Comparison of ENCODE assay signal across 33 cellular contexts in the genomic region with DNA sequence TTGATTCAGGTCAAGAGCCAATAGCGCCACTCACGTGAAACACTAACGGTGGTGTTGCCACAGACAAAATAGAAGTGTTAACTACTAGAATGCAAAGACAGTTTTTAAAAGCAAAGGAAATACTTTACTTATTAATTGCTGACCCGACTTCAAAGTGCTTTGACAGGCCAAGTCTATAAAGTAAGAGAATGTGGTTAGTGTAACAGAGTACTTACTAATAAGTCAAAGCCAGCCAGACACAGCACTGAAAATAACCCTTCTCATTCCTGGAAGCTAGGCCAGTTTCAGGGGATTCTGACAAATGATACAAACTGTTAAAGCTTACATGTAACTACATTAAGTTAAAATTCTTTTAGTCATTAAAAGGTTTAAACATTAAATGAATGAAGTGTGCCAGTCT. TPM values are rescaled to one million over a fixed set of nuclear protein-coding genes. Genes with fewer than 3 reads are reported as not detected.
"Had no signal": no experiment of that assay in that cellular context is flagged by ENCODE, and none has a peak within 500 bp of the region (broad histone marks: within the 10 kb centered on the region; RNA-seq: fewer than 3 reads in every experiment).

No MANE protein-coding gene starts in this region.

- DNase-seq: activated CD4-positive, alpha-beta T cell treated with anti-CD3 and anti-CD28 coated beads for 48 hours; activated CD4-positive, alpha-beta T cell treated with anti-CD3 and anti-CD28 coated beads, Interleukin-2, amount 50 U/mL, for 48 hours; activated CD8-positive, alpha-beta memory T cell treated with anti-CD3 and anti-CD28 coated beads for 24 hours; activated effector memory CD4-positive, alpha-beta T cell treated with anti-CD3 and anti-CD28 coated beads, Interleukin-2, amount 50 U/mL, for 16 hours; activated naive CD4-positive, alpha-beta T cell treated with anti-CD3 and anti-CD28 coated beads, Interleukin-2, amount 10 ng/mL, durations not matched to agents 7 days and 5 days; activated naive CD8-positive, alpha-beta T cell treated with anti-CD3 and anti-CD28 coated beads, Interleukin-2, amount 10 ng/mL, durations not matched to agents 7 days and 5 days; brain microvascular endothelial cell; caudate nucleus; cortex of kidney; foreskin fibroblast; heart left ventricle; hypothalamus; immature natural killer cell; left ventricle myocardium superior; naive thymus-derived CD4-positive, alpha-beta T cell; nucleus accumbens; pancreas; psoas muscle; spleen; stimulated activated naive CD4-positive, alpha-beta T cell treated with Interleukin-2 at 50 U/mL for 16 hours; SW 1271; T-helper 9 cell; WERI-Rb-1 had no signal

- H3K9me3 ChIP-seq: ascending aorta, heart left ventricle, pancreas, psoas muscle, right atrium auricular region, spleen, tibial nerve had no signal

- H3K36me3 Mint-ChIP-seq: activated naive CD4-positive, alpha-beta T cell treated with anti-CD3 and anti-CD28 coated beads, Interleukin-2, amount 10 ng/mL, durations not matched to agents 7 days and 5 days; activated naive CD8-positive, alpha-beta T cell treated with anti-CD3 and anti-CD28 coated beads, Interleukin-2, amount 10 ng/mL, durations not matched to agents 7 days and 5 days; immature natural killer cell; naive thymus-derived CD4-positive, alpha-beta T cell had no signal

- H3K27ac Mint-ChIP-seq: activated naive CD4-positive, alpha-beta T cell treated with anti-CD3 and anti-CD28 coated beads, Interleukin-2, amount 10 ng/mL, durations not matched to agents 7 days and 5 days; activated naive CD8-positive, alpha-beta T cell treated with anti-CD3 and anti-CD28 coated beads, Interleukin-2, amount 10 ng/mL, durations not matched to agents 7 days and 5 days; immature natural killer cell; mesothelial cell of epicardium; naive thymus-derived CD4-positive, alpha-beta T cell; T-helper 1 cell treated with Interleukin-12 subunit alpha and Interleukin-12 subunit beta and Interleukin-4 antibody, amounts not matched to agents 30 μg/mL and 1 μg/mL, for 36 hours had no signal

- ATAC-seq: activated CD4-positive, CD25-positive, alpha-beta regulatory T cell treated with anti-CD3 and anti-CD28 coated beads, Interleukin-2, amount 50 U/mL, for 24 hours; esophagus mucosa; naive thymus-derived CD4-positive, alpha-beta T cell; pancreas; psoas muscle had no signal

- H3K36me3 ChIP-seq: ascending aorta, brain microvascular endothelial cell, right atrium auricular region, spleen had no signal

- H3K27ac ChIP-seq: ascending aorta, brain microvascular endothelial cell, heart left ventricle, pancreas, psoas muscle, right atrium auricular region, spleen, tibial nerve, WERI-Rb-1 had no signal

- H3K4me1 Mint-ChIP-seq: activated naive CD4-positive, alpha-beta T cell treated with anti-CD3 and anti-CD28 coated beads, Interleukin-2, amount 10 ng/mL, durations not matched to agents 7 days and 5 days; activated naive CD8-positive, alpha-beta T cell treated with anti-CD3 and anti-CD28 coated beads, Interleukin-2, amount 10 ng/mL, durations not matched to agents 7 days and 5 days; immature natural killer cell; neural crest cell had no signal

- H3K27me3 Mint-ChIP-seq: activated naive CD4-positive, alpha-beta T cell treated with anti-CD3 and anti-CD28 coated beads, Interleukin-2, amount 10 ng/mL, durations not matched to agents 7 days and 5 days had no signal

- H3K4me3 Mint-ChIP-seq: activated naive CD4-positive, alpha-beta T cell treated with anti-CD3 and anti-CD28 coated beads, Interleukin-2, amount 10 ng/mL, durations not matched to agents 7 days and 5 days; activated naive CD8-positive, alpha-beta T cell treated with anti-CD3 and anti-CD28 coated beads, Interleukin-2, amount 10 ng/mL, durations not matched to agents 7 days and 5 days; immature natural killer cell; mesothelial cell of epicardium; naive thymus-derived CD4-positive, alpha-beta T cell; neural crest cell; T-helper 1 cell treated with Interleukin-12 subunit alpha and Interleukin-12 subunit beta and Interleukin-4 antibody, amounts not matched to agents 30 μg/mL and 1 μg/mL, for 36 hours had no signal

- H3K27me3 ChIP-seq: ascending aorta, brain microvascular endothelial cell, heart left ventricle, pancreas, right atrium auricular region, spleen, tibial nerve had no signal

- H3K9me3 Mint-ChIP-seq: activated naive CD4-positive, alpha-beta T cell treated with anti-CD3 and anti-CD28 coated beads, Interleukin-2, amount 10 ng/mL, durations not matched to agents 7 days and 5 days; activated naive CD8-positive, alpha-beta T cell treated with anti-CD3 and anti-CD28 coated beads, Interleukin-2, amount 10 ng/mL, durations not matched to agents 7 days and 5 days; mesothelial cell of epicardium; naive thymus-derived CD4-positive, alpha-beta T cell; T-helper 1 cell treated with Interleukin-12 subunit alpha and Interleukin-12 subunit beta and Interleukin-4 antibody, amounts not matched to agents 30 μg/mL and 1 μg/mL, for 36 hours had no signal

- H3K4me1 ChIP-seq: ascending aorta, pancreas, psoas muscle, right atrium auricular region, spleen, tibial nerve had no signal

- FAIRE-seq: pancreas had no signal

- H3K4me3 ChIP-seq: ascending aorta, heart left ventricle, pancreas, psoas muscle, right atrium auricular region, spleen, tibial nerve had no signal

RNA-seq across cellular contexts. Expression of gene ENO4, which starts 50.3 kb away (rescaled TPM):
- total RNA-seq: activated naive CD8-positive, alpha-beta T cell treated with anti-CD3 and anti-CD28 coated beads, Interleukin-2, amount 10 ng/mL, durations not matched to agents 7 days and 5 days; ascending aorta; endothelial cell of umbilical vein; esophagus mucosa; lung microvascular endothelial cell; naive thymus-derived CD4-positive, alpha-beta T cell; psoas muscle; spleen had no signal
- polyA plus RNA-seq: immature natural killer cell; naive thymus-derived CD4-positive, alpha-beta T cell; psoas muscle had no signal
